In the genomic region with DNA sequence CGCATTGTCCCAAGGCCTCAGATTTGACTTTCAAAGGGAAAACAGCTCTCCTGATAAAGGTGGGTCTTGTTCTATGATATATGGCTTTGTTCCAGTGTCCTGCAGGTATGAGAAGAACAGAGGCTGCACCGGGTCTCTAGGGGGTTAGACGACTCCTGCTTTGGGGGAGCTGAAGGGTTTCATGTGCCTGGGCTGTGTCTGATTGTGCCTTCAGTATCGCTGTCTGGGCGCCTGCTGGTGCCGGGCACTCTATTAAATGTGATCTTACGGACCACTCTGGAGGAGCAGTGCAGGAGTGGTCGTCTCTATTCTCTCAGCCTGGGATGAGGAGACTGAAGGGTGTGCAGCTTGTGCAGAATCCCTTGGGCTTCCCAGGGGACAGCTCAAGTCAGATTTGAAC, we compare ENCODE assay signal across 20 cellular contexts. TPM values are rescaled to one million over a fixed set of nuclear protein-coding genes. Genes with fewer than 3 reads are reported as not detected.
DNase-seq lines count a peak whose midpoint lies in the region; TF ChIP-seq lines count a peak whose summit lies in the region.
"Had no signal": no experiment of that assay in that cellular context is flagged by ENCODE, and none has a peak within 500 bp of the region (broad histone marks: within the 10 kb centered on the region; RNA-seq: fewer than 3 reads in every experiment).

No MANE protein-coding gene starts in this region.

- H3K36me3 ChIP-seq in mucosa of rectum (ENCODE audit: control insufficient read depth in 2 of 2, insufficient read depth in 2 of 2, low read length in 2 of 2) = no peaks in the 10 kb centered on the region
- H3K36me3 ChIP-seq: BLaER1, MG63, SJCRH30 had no signal

- peak overlapping the region; percentile 32 to 71 for H3K9ac ChIP-seq in mucosa of rectum (ENCODE audit: low read depth in 1 of 2, low read length in 2 of 2)
- H3K9ac ChIP-seq: BLaER1 had no signal

- H3K9me3 ChIP-seq in mucosa of rectum (ENCODE audit: control insufficient read depth in 2 of 2, low read length in 2 of 2) = no peaks in the 10 kb centered on the region
- H3K9me3 ChIP-seq: BLaER1, MG63, SJCRH30 had no signal

- intact Hi-C loops in posterior vena cava (cut with DNase I) (no loop called here), cardiac septum (cut with DNase I) (no loop called here)

- peak; percentile 22 for DNase-seq in D341Med (ENCODE audit: low spot score)
- DNase-seq in HL-60 (ENCODE audit: low read depth in 1 of 2, low spot score in 1 of 2) = no peak
- peak; percentile 67 for DNase-seq in posterior vena cava (ENCODE audit: low spot score)
- no peak for DNase-seq in cardiac septum (ENCODE audit: low spot score)
- DNase-seq in RPMI8226 = no peak
- DNase-seq in NCI-H128 (lab: John Stamatoyannopoulos, UW; ENCODE audit: unreplicated experiment) = no peak
- DNase-seq: CD4-positive, CD25-positive, alpha-beta regulatory T cell; DMS53; HFFc6; KG1; MG63; NCI-H1105 treated with DMSO at 0.1 percent for 48 hours; NCI-H2029; NCI-H446; NCI-H524 treated with DMSO at 0.1 percent for 48 hours; NCI-H774; SJCRH30 had no signal

- peaks cover 52 to 66% of the 10 kb centered on the region in 2 donors for H3K4me1 ChIP-seq in mucosa of rectum (ENCODE audit: control insufficient read depth in 2 of 2, insufficient read depth in 2 of 2, low read length in 2 of 2)
- H3K4me1 ChIP-seq: SJCRH30 had no signal

- H3K27ac ChIP-seq in HL-60 (replicated peaks) (peak overlapping the region; percentile 49; the same call in 1 of the 2 replicates), mucosa of rectum (ENCODE audit: low read depth in 2 of 2, low read length in 2 of 2) (peak overlapping the region; percentile 94)
- H3K27ac ChIP-seq: BLaER1, SJCRH30 had no signal

- H3K27me3 ChIP-seq in HL-60 (ENCODE audit: insufficient read depth, poor library complexity, severe bottlenecking) = no peaks in the 10 kb centered on the region
- no peaks in the 10 kb centered on the region for H3K27me3 ChIP-seq in mucosa of rectum (ENCODE audit: control insufficient read depth in 2 of 2, insufficient read depth in 2 of 2, low read length in 2 of 2)
- H3K27me3 ChIP-seq: BLaER1, MG63 had no signal

- no peak for TF ChIP-seq CTCF in HL-60 (IDR thresholded peaks at IDR 0.05; ENCODE audit: insufficient read depth, low read length)

- H3K4me3 ChIP-seq in HL-60 (replicated peaks; ENCODE audit: insufficient read depth, low read length) (no peak overlapping the region), mucosa of rectum (ENCODE audit: low read length in 2 of 2) (peak overlapping the region; percentile 54 to 63)
- H3K4me3 ChIP-seq: BLaER1, GM12878, MG63, SJCRH30 had no signal

RNA-seq across cellular contexts. Expression of gene PAQR5, which starts 16.0 kb away (rescaled TPM):
- total RNA-seq in posterior vena cava (1 to 10 TPM in 1 of 2 donors, under 1 TPM in 1; 0.29 to 1.2 TPM), cardiac septum (0.16 TPM)
- total RNA-seq: CD4-positive, CD25-positive, alpha-beta regulatory T cell; GM12878 had no signal

Comparison
In these comparisons a context has a peak if more than half of its experiments do, and no peak if none do; other contexts are left out.
1. DNase-seq: peak in D341Med (single experiment) and posterior vena cava (single experiment); none in HL-60 (0 of 2), cardiac septum (single experiment), RPMI8226 (single experiment) and NCI-H128 (single experiment).